33 cellular contexts compared by ENCODE assay signal in the genomic region with DNA sequence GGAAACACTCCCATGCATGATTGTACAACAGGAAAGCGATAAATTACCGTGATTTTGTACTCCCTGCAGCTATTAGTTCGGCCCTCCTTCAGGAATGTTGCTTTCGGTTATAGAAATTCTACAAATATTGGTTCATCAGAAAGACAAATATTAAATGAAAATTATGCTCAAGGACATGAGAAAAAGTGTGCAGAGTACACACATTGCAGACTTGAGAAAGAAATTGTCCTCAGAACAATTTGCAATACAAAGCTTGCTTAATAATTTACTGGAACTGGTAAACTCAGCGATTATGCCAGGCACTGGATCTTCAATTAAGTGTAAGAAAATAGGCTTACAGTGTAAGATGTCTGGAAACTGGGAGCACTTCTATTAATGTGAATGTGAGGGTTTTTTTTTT. TPM values are rescaled to one million over a fixed set of nuclear protein-coding genes. Genes with fewer than 3 reads are reported as not detected.
"Had no signal": no experiment of that assay in that cellular context is flagged by ENCODE, and none has a peak within 500 bp of the region (broad histone marks: within the 10 kb centered on the region; RNA-seq: fewer than 3 reads in every experiment).

No MANE protein-coding gene starts in this region.

- FAIRE-seq: colon, endometrium had no signal

- H3K9me3 ChIP-seq: esophagus squamous epithelium, gastrocnemius medialis, lower lobe of right lung, right lobe of liver, suprapubic skin, tibial artery had no signal

- H3K27ac ChIP-seq: epithelial cell of prostate, esophagus squamous epithelium, gastrocnemius medialis, lower lobe of right lung, suprapubic skin, tibial artery had no signal

- H3K4me3 ChIP-seq: esophagus squamous epithelium, gastrocnemius medialis, lower lobe of right lung, right lobe of liver, suprapubic skin, tibial artery had no signal

- DNase-seq: activated CD4-positive, alpha-beta memory T cell treated with anti-CD3 and anti-CD28 coated beads, Interleukin-2, amount 10 ng/mL, durations not matched to agents 7 days and 5 days; activated CD4-positive, alpha-beta T cell treated with anti-CD3 and anti-CD28 coated beads, Interleukin-2, amount 10 ng/mL, durations not matched to agents 24 days and 14 days; activated CD4-positive, CD25-positive, alpha-beta regulatory T cell treated with anti-CD3 and anti-CD28 coated beads, Interleukin-2, amount 50 U/mL, for 72 hours; activated CD8-positive, alpha-beta memory T cell treated with anti-CD3 and anti-CD28 coated beads, Interleukin-2, amount 50 U/mL, for 48 hours; activated naive CD8-positive, alpha-beta T cell treated with anti-CD3 and anti-CD28 coated beads, Interleukin-2, amount 50 U/mL, for 24 hours; activated T-cell treated with anti-CD3 and anti-CD28 coated beads, Interleukin-2, amount 50 U/mL, for 4 hours; dermis blood vessel endothelial cell; effector CD4-positive, alpha-beta T cell; esophagus squamous epithelium; gastrocnemius medialis; hippocampal formation; lower lobe of right lung; mesendoderm; natural killer cell; posterior cingulate gyrus; right lobe of liver; stimulated activated CD4-positive, alpha-beta T cell treated with anti-CD3 and anti-CD28 coated beads, Interleukin-12 subunit alpha, Interleukin-12 subunit beta, amount 100 ng/mL, for 4 hours; stimulated activated CD4-positive, alpha-beta T cell treated with anti-CD3 and anti-CD28 coated beads, Interleukin-4, amount 100 ng/mL, for 4 hours; stimulated activated CD8-positive, alpha-beta memory T cell treated with anti-CD3 and anti-CD28 coated beads, Interleukin-4, amount 100 ng/mL, for 48 hours; T-helper 2 cell; tibial artery had no signal

- ATAC-seq: activated naive CD8-positive, alpha-beta T cell treated with anti-CD3 and anti-CD28 coated beads, Interleukin-2, amount 50 U/mL, for 24 hours; activated T-cell treated with anti-CD3 and anti-CD28 coated beads, Interleukin-2, amount 50 U/mL, for 4 hours; activated T-helper 17 cell treated with anti-CD3 and anti-CD28 coated beads, Interleukin-2, amount 50 U/mL, for 72 hours; gastrocnemius medialis; natural killer cell; SK-N-SH treated with all-trans-retinoic acid at 6 μM for 48 hours; stimulated activated memory B cell treated with anti-CD40 and anti-IgM and Interleukin-4, amounts not matched to agents 10 μg/mL and 1 μg/mL and 100 μg/mL, for 72 hours had no signal

- H3K4me1 ChIP-seq: gastrocnemius medialis, tibial artery had no signal

- H3K27me3 ChIP-seq: esophagus squamous epithelium, gastrocnemius medialis, right lobe of liver, suprapubic skin, tibial artery had no signal

RNA-seq across cellular contexts. Expression of a gene that starts 45.9 kb away (rescaled TPM):
- total RNA-seq: activated CD4-positive, alpha-beta memory T cell treated with anti-CD3 and anti-CD28 coated beads, Interleukin-2, amount 10 ng/mL, durations not matched to agents 7 days and 5 days; activated CD4-positive, alpha-beta T cell treated with anti-CD3 and anti-CD28 coated beads, Interleukin-2, amount 10 ng/mL, durations not matched to agents 24 days and 14 days; activated T-helper 17 cell treated with anti-CD3 and anti-CD28 coated beads, Interleukin-2, amount 50 U/mL, for 72 hours; dermis blood vessel endothelial cell; esophagus squamous epithelium; kidney epithelial cell; lower lobe of right lung; mononuclear cell; natural killer cell; suprapubic skin; ureter had no signal

RNA-seq across cellular contexts. Expression of a gene that starts 46.0 kb away (rescaled TPM):
- total RNA-seq: activated CD4-positive, alpha-beta memory T cell treated with anti-CD3 and anti-CD28 coated beads, Interleukin-2, amount 10 ng/mL, durations not matched to agents 7 days and 5 days; activated CD4-positive, alpha-beta T cell treated with anti-CD3 and anti-CD28 coated beads, Interleukin-2, amount 10 ng/mL, durations not matched to agents 24 days and 14 days; activated T-cell treated with anti-CD3 and anti-CD28 coated beads, Interleukin-2, amount 50 U/mL, for 4 hours; activated T-helper 17 cell treated with anti-CD3 and anti-CD28 coated beads, Interleukin-2, amount 50 U/mL, for 72 hours; dermis blood vessel endothelial cell; esophagus squamous epithelium; gastrocnemius medialis; kidney epithelial cell; lower lobe of right lung; mononuclear cell; natural killer cell; omental fat pad; skeletal muscle tissue; suprapubic skin; ureter had no signal
